Comparison of ENCODE assay signal across 1 cellular context in the genomic region with DNA sequence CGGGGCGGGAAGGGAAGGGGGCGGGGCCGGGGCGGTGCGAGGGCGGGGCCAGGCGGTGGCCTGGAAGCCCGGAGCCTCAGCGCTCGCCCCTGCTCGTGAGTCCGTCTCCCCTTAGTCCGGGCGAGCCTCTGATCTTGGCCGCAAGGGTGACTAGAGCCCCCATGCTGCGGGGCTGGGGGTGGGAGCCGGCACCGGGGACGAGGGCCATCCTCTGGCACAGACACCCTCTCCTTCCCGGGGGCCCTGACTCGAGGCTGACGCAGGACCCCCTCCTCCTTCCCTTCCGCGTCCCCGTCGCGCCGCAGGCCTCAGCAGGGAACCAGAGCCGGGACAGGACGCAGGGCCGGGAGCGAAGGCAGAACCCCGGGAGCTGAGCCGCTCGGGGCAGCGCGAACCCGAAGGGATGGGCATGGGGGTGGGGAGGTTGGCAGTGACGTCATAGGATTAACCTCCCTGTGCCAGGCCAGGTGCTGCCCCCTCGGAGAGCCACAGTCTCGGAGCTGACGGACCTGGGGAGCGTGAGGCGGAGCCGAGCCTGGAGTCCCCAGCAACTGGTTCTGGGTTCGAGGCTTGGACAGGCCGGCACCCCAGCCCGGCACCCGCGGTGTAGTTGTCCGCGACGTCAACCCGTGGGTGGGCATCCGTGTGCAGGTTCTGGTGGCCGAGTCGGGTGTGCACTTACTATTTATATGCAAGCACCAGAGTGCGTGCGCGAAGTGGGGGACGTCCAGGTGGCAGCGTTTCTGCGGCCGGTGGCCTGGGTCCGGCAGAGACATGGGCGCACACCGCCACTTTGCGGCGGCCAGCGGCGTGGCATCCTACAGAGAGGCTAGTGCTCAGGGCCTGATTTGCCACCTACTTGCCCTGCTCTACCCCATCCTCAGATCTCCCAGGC.
A peak's percentile ranks its signal among the peaks of the same experiment; 100 is the strongest.
TF ChIP-seq lines count a peak whose summit lies in the region.

No MANE protein-coding gene starts in this region.

TF ChIP-seq in HepG2, 621 proteins besides CTCF, POLR2A, EP300 and RAD21 (continued from another document and continues in another):
- TF ChIP-seq HOXD1 (CRISPR knock-in tag; IDR thresholded peaks at IDR 0.05) (peak; percentile 80), DNMT3B (CRISPR knock-in tag; conservative IDR thresholded peaks at IDR 0.05) (no peak), ZNF460 (CRISPR knock-in tag; IDR thresholded peaks at IDR 0.05; ENCODE audit: borderline replicate concordance) (peak; percentile 24; the same call in 1 of the 2 replicates), KAT2B (IDR thresholded peaks at IDR 0.05; ENCODE audit: borderline replicate concordance, low read depth, low read length) (no peak), ZNF160 (CRISPR knock-in tag; IDR thresholded peaks at IDR 0.05) (peak; percentile 40; the same call in 1 of the 2 replicates), NFE2 (CRISPR knock-in tag; IDR thresholded peaks at IDR 0.05) (no peak), ZNF776 (CRISPR knock-in tag; IDR thresholded peaks at IDR 0.05) (no peak), KLF13 (CRISPR knock-in tag; IDR thresholded peaks at IDR 0.05) (peak; percentile 71; the same call in 1 of the 2 replicates), ZNF3 (CRISPR knock-in tag; IDR thresholded peaks at IDR 0.05) (no peak), ATF7-NPFF (CRISPR knock-in tag; IDR thresholded peaks at IDR 0.05; ENCODE audit: low read depth) (peak; percentile 82), ZNF17 (CRISPR knock-in tag; IDR thresholded peaks at IDR 0.05) (no peak), MEIS2 (CRISPR knock-in tag; IDR thresholded peaks at IDR 0.05) (peak; percentile 50; the same call in 1 of the 2 replicates), ZNF232 (CRISPR knock-in tag; IDR thresholded peaks at IDR 0.05; ENCODE audit: borderline replicate concordance) (peak; percentile 53; the same call in 1 of the 2 replicates), MTA3 (CRISPR knock-in tag; IDR thresholded peaks at IDR 0.05) (no peak), CHD4 (IDR thresholded peaks at IDR 0.05; ENCODE audit: borderline replicate concordance, low read length) (no peak; the same call in 1 of the 2 replicates), ZNF354B (CRISPR knock-in tag; IDR thresholded peaks at IDR 0.05) (no peak), TOE1 (CRISPR knock-in tag; IDR thresholded peaks at IDR 0.05) (no peak), ZNF143 (CRISPR knock-in tag; IDR thresholded peaks at IDR 0.05) (peak; percentile 58; the same call in 1 of the 2 replicates), ZFP36L1 (CRISPR knock-in tag; IDR thresholded peaks at IDR 0.05) (no peak), NR3C1 (CRISPR knock-in tag; IDR thresholded peaks at IDR 0.05) (no peak), PHF20 (CRISPR knock-in tag; IDR thresholded peaks at IDR 0.05) (no peak), AHR (CRISPR knock-in tag; IDR thresholded peaks at IDR 0.05) (peak; percentile 41; the same call in 1 of the 2 replicates), YY1 (IDR thresholded peaks at IDR 0.05; ENCODE audit: insufficient read depth, insufficient replicate concordance, low read depth, low read length) (no peak), ZFP62 (CRISPR knock-in tag; IDR thresholded peaks at IDR 0.05) (0 out of 2 replicates have a peak, but pooled peaks have one; percentile 53), MED8 (CRISPR knock-in tag; IDR thresholded peaks at IDR 0.05; ENCODE audit: insufficient replicate concordance) (no peak), KDM1A (CRISPR knock-in tag; IDR thresholded peaks at IDR 0.05) (no peak; the same call in 1 of the 2 replicates), TSC22D2 (CRISPR knock-in tag; IDR thresholded peaks at IDR 0.05; ENCODE audit: borderline replicate concordance) (no peak)
- TF ChIP-seq, protein P1, sequence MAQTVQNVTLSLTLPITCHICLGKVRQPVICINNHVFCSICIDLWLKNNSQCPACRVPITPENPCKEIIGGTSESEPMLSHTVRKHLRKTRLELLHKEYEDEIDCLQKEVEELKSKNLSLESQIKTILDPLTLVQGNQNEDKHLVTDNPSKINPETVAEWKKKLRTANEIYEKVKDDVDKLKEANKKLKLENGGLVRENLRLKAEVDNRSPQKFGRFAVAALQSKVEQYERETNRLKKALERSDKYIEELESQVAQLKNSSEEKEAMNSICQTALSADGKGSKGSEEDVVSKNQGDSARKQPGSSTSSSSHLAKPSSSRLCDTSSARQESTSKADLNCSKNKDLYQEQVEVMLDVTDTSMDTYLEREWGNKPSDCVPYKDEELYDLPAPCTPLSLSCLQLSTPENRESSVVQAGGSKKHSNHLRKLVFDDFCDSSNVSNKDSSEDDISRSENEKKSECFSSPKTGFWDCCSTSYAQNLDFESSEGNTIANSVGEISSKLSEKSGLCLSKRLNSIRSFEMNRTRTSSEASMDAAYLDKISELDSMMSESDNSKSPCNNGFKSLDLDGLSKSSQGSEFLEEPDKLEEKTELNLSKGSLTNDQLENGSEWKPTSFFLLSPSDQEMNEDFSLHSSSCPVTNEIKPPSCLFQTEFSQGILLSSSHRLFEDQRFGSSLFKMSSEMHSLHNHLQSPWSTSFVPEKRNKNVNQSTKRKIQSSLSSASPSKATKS (CRISPR knock-in tag; IDR thresholded peaks at IDR 0.05), result no peak
- TF ChIP-seq, protein P2, sequence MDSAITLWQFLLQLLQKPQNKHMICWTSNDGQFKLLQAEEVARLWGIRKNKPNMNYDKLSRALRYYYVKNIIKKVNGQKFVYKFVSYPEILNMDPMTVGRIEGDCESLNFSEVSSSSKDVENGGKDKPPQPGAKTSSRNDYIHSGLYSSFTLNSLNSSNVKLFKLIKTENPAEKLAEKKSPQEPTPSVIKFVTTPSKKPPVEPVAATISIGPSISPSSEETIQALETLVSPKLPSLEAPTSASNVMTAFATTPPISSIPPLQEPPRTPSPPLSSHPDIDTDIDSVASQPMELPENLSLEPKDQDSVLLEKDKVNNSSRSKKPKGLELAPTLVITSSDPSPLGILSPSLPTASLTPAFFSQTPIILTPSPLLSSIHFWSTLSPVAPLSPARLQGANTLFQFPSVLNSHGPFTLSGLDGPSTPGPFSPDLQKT (CRISPR knock-in tag; IDR thresholded peaks at IDR 0.05; ENCODE audit: borderline replicate concordance), result no peak
- TF ChIP-seq, protein P3, sequence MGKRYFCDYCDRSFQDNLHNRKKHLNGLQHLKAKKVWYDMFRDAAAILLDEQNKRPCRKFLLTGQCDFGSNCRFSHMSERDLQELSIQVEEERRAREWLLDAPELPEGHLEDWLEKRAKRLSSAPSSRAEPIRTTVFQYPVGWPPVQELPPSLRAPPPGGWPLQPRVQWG (CRISPR knock-in tag; IDR thresholded peaks at IDR 0.05; ENCODE audit: borderline replicate concordance, low read depth), result no peak
- TF ChIP-seq, protein P4, sequence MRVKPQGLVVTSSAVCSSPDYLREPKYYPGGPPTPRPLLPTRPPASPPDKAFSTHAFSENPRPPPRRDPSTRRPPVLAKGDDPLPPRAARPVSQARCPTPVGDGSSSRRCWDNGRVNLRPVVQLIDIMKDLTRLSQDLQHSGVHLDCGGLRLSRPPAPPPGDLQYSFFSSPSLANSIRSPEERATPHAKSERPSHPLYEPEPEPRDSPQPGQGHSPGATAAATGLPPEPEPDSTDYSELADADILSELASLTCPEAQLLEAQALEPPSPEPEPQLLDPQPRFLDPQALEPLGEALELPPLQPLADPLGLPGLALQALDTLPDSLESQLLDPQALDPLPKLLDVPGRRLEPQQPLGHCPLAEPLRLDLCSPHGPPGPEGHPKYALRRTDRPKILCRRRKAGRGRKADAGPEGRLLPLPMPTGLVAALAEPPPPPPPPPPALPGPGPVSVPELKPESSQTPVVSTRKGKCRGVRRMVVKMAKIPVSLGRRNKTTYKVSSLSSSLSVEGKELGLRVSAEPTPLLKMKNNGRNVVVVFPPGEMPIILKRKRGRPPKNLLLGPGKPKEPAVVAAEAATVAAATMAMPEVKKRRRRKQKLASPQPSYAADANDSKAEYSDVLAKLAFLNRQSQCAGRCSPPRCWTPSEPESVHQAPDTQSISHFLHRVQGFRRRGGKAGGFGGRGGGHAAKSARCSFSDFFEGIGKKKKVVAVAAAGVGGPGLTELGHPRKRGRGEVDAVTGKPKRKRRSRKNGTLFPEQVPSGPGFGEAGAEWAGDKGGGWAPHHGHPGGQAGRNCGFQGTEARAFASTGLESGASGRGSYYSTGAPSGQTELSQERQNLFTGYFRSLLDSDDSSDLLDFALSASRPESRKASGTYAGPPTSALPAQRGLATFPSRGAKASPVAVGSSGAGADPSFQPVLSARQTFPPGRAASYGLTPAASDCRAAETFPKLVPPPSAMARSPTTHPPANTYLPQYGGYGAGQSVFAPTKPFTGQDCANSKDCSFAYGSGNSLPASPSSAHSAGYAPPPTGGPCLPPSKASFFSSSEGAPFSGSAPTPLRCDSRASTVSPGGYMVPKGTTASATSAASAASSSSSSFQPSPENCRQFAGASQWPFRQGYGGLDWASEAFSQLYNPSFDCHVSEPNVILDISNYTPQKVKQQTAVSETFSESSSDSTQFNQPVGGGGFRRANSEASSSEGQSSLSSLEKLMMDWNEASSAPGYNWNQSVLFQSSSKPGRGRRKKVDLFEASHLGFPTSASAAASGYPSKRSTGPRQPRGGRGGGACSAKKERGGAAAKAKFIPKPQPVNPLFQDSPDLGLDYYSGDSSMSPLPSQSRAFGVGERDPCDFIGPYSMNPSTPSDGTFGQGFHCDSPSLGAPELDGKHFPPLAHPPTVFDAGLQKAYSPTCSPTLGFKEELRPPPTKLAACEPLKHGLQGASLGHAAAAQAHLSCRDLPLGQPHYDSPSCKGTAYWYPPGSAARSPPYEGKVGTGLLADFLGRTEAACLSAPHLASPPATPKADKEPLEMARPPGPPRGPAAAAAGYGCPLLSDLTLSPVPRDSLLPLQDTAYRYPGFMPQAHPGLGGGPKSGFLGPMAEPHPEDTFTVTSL (CRISPR knock-in tag; IDR thresholded peaks at IDR 0.05; ENCODE audit: borderline replicate concordance), result no peak
- TF ChIP-seq, protein P5, sequence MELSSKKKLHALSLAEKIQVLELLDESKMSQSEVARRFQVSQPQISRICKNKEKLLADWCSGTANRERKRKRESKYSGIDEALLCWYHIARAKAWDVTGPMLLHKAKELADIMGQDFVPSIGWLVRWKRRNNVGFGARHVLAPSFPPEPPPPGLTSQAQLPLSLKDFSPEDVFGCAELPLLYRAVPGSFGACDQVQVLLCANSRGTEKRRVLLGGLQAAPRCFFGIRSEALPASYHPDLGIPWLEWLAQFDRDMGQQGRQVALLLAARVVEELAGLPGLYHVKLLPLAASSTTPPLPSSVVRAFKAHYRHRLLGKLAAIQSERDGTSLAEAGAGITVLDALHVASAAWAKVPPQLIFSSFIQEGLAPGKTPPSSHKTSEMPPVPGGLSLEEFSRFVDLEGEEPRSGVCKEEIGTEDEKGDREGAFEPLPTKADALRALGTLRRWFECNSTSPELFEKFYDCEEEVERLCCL (CRISPR knock-in tag; IDR thresholded peaks at IDR 0.05; ENCODE audit: borderline replicate concordance), result 0 out of 2 replicates have a peak, but pooled peaks have one; percentile 50
- TF ChIP-seq, protein P6, sequence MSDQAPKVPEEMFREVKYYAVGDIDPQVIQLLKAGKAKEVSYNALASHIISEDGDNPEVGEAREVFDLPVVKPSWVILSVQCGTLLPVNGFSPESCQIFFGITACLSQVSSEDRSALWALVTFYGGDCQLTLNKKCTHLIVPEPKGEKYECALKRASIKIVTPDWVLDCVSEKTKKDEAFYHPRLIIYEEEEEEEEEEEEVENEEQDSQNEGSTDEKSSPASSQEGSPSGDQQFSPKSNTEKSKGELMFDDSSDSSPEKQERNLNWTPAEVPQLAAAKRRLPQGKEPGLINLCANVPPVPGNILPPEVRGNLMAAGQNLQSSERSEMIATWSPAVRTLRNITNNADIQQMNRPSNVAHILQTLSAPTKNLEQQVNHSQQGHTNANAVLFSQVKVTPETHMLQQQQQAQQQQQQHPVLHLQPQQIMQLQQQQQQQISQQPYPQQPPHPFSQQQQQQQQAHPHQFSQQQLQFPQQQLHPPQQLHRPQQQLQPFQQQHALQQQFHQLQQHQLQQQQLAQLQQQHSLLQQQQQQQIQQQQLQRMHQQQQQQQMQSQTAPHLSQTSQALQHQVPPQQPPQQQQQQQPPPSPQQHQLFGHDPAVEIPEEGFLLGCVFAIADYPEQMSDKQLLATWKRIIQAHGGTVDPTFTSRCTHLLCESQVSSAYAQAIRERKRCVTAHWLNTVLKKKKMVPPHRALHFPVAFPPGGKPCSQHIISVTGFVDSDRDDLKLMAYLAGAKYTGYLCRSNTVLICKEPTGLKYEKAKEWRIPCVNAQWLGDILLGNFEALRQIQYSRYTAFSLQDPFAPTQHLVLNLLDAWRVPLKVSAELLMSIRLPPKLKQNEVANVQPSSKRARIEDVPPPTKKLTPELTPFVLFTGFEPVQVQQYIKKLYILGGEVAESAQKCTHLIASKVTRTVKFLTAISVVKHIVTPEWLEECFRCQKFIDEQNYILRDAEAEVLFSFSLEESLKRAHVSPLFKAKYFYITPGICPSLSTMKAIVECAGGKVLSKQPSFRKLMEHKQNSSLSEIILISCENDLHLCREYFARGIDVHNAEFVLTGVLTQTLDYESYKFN (CRISPR knock-in tag; conservative IDR thresholded peaks at IDR 0.05), result no peak
- TF ChIP-seq, protein P7, sequence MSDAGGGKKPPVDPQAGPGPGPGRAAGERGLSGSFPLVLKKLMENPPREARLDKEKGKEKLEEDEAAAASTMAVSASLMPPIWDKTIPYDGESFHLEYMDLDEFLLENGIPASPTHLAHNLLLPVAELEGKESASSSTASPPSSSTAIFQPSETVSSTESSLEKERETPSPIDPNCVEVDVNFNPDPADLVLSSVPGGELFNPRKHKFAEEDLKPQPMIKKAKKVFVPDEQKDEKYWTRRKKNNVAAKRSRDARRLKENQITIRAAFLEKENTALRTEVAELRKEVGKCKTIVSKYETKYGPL (CRISPR knock-in tag; IDR thresholded peaks at IDR 0.05), result no peak
- TF ChIP-seq, protein P8, sequence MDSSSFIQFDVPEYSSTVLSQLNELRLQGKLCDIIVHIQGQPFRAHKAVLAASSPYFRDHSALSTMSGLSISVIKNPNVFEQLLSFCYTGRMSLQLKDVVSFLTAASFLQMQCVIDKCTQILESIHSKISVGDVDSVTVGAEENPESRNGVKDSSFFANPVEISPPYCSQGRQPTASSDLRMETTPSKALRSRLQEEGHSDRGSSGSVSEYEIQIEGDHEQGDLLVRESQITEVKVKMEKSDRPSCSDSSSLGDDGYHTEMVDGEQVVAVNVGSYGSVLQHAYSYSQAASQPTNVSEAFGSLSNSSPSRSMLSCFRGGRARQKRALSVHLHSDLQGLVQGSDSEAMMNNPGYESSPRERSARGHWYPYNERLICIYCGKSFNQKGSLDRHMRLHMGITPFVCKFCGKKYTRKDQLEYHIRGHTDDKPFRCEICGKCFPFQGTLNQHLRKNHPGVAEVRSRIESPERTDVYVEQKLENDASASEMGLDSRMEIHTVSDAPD (CRISPR knock-in tag; IDR thresholded peaks at IDR 0.05), result no peak
- TF ChIP-seq, protein P9, sequence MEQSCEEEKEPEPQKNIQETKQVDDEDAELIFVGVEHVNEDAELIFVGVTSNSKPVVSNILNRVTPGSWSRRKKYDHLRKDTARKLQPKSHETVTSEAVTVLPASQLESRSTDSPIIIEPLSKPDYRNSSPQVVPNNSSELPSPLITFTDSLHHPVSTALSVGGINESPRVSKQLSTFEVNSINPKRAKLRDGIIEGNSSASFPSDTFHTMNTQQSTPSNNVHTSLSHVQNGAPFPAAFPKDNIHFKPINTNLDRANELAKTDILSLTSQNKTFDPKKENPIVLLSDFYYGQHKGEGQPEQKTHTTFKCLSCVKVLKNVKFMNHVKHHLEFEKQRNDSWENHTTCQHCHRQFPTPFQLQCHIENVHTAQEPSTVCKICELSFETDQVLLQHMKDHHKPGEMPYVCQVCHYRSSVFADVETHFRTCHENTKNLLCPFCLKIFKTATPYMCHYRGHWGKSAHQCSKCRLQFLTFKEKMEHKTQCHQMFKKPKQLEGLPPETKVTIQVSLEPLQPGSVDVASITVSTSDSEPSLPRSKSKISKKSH (CRISPR knock-in tag; IDR thresholded peaks at IDR 0.05; ENCODE audit: borderline replicate concordance), result peak; percentile 79
